1 cellular context compared by ENCODE assay signal in genomic region chr2:45954233-45954850, GRCh38.
TF ChIP-seq lines count a peak whose summit lies in the region.

No MANE protein-coding gene starts in this region.

TF ChIP-seq in HEK293, 187 proteins besides CTCF, POLR2A, EP300 and RAD21 (continued from another document):
- TF ChIP-seq ZNF747 (tag by site-specific recombination; IDR thresholded peaks at IDR 0.05), result no peak
- no peak for TF ChIP-seq MYNN (tag by site-specific recombination; IDR thresholded peaks at IDR 0.05; ENCODE audit: borderline replicate concordance)
- no peak for TF ChIP-seq ZBTB21 (tag by site-specific recombination; IDR thresholded peaks at IDR 0.05)
- TF ChIP-seq FEZF1 (tag by site-specific recombination; IDR thresholded peaks at IDR 0.05), result peak; percentile 44
- peak; percentile 88 for TF ChIP-seq ZNF629 (tag by site-specific recombination; IDR thresholded peaks at IDR 0.05)
- TF ChIP-seq ZNF433 (tag by site-specific recombination; IDR thresholded peaks at IDR 0.05; ENCODE audit: low read depth), result no peak
- TF ChIP-seq PRDM2 (tag by site-specific recombination; IDR thresholded peaks at IDR 0.05; ENCODE audit: borderline replicate concordance), result no peak
- TF ChIP-seq ZBTB17 (tag by site-specific recombination; IDR thresholded peaks at IDR 0.05), result peak; percentile 54; the same call in 1 of the 2 replicates
- TF ChIP-seq KLF7 (tag by site-specific recombination; IDR thresholded peaks at IDR 0.05; ENCODE audit: borderline replicate concordance), result no peak
- TF ChIP-seq ZNF114 (tag by site-specific recombination; IDR thresholded peaks at IDR 0.05), result no peak
- no peak for TF ChIP-seq GLIS1 (tag by site-specific recombination; IDR thresholded peaks at IDR 0.05)
- TF ChIP-seq ZNF596 (tag by site-specific recombination; IDR thresholded peaks at IDR 0.05), result no peak
- TF ChIP-seq ZBTB49 (tag by site-specific recombination; IDR thresholded peaks at IDR 0.05; ENCODE audit: low read depth), result no peak
- TF ChIP-seq ZNF549 (tag by site-specific recombination; IDR thresholded peaks at IDR 0.05), result no peak
- 0 out of 2 replicates have a peak, but pooled peaks have one; percentile 13 for TF ChIP-seq TCF7L2 (IDR thresholded peaks at IDR 0.05; ENCODE audit: borderline replicate concordance, low read depth, low read length)
- TF ChIP-seq ZNF280D (tag by site-specific recombination; IDR thresholded peaks at IDR 0.05), result no peak
- no peak for TF ChIP-seq ZNF544 (tag by site-specific recombination; IDR thresholded peaks at IDR 0.05)
- TF ChIP-seq ZNF24 (tag by site-specific recombination; IDR thresholded peaks at IDR 0.05), result peak; percentile 76; the same call in 1 of the 2 replicates
- TF ChIP-seq RBAK (tag by site-specific recombination; IDR thresholded peaks at IDR 0.05), result no peak
- no peak for TF ChIP-seq ZNF518A (tag by site-specific recombination; conservative IDR thresholded peaks at IDR 0.05; ENCODE audit: low read depth)
